23 cellular contexts compared by ENCODE assay signal in the genomic region with DNA sequence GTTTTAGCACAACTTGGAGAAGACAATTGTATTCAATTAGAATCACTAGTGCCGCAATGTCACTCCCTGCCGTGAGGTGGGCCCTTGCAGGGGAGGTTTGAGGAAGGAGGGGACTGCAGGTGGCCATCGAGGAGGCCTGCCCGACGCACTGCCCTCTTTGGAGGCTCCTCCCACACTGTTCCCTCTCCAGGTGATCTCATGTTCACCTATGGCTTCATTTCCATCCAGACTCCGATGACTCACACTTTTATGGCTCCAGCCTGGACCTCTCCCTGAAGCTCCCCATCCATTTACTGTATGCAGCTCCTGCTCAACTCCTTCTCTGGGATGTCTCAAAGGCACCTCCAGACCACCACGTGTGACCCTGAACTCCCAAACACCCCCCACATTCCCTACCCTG.
DNase-seq lines count a peak whose midpoint lies in the region; ATAC-seq and TF ChIP-seq lines count a peak whose summit lies in the region.
"Had no signal": no experiment of that assay in that cellular context is flagged by ENCODE, and none has a peak within 500 bp of the region (broad histone marks: within the 10 kb centered on the region; RNA-seq: fewer than 3 reads in every experiment).

No MANE protein-coding gene starts in this region.

- H3K27me3 Mint-ChIP-seq in Caco-2 (ENCODE audit: insufficient read depth, unreplicated experiment) (no peaks in the 10 kb centered on the region), endodermal cell (ENCODE audit: insufficient read depth) (peaks cover 8% of the 10 kb centered on the region), nephron progenitor cell (ENCODE audit: low read depth, poor library complexity) (peaks cover 48% of the 10 kb centered on the region)

- no TSS peak for BruUV-seq in Caco-2 (replicated peaks; lab: Mats Ljungman, UMichigan)

- no peak overlapping the region for H3K9ac ChIP-seq in endodermal cell (ENCODE audit: extremely low read depth, low read length, poor library complexity, severe bottlenecking)
- H3K9ac ChIP-seq: BLaER1 treated with 17β-estradiol and CSF1 and Interleukin-3, amounts not matched to agents 10 nM and 100 nM had no signal

- H3K4me3 Mint-ChIP-seq in Caco-2 (ENCODE audit: unreplicated experiment) (no peak overlapping the region), endodermal cell (no peak overlapping the region), nephron progenitor cell (no peak overlapping the region)
- H3K4me3 Mint-ChIP-seq: activated naive CD8-positive, alpha-beta T cell treated with anti-CD3 and anti-CD28 coated beads, Interleukin-2, amount 50 U/mL, for 24 hours; naive B cell; stimulated activated naive CD8-positive, alpha-beta T cell treated with anti-CD3 and anti-CD28 coated beads, Interleukin-15, Interleukin-2, amounts not matched to agents 100 ng/mL and 50 ng/mL, for 24 hours; T-helper 2 cell treated with Interferon-gamma antibody and Interleukin-4, amounts not matched to agents 5 μg/mL and 100 μg/mL, for 36 hours had no signal

- H3K27ac Mint-ChIP-seq in Caco-2 (ENCODE audit: unreplicated experiment) (peak overlapping the region; percentile 73), endodermal cell (no peak overlapping the region), nephron progenitor cell (peak overlapping the region; percentile 34)
- H3K27ac Mint-ChIP-seq: activated naive CD8-positive, alpha-beta T cell treated with anti-CD3 and anti-CD28 coated beads, Interleukin-2, amount 50 U/mL, for 24 hours; naive B cell; stimulated activated naive CD8-positive, alpha-beta T cell treated with anti-CD3 and anti-CD28 coated beads, Interleukin-15, Interleukin-2, amounts not matched to agents 100 ng/mL and 50 ng/mL, for 24 hours; T-helper 2 cell treated with Interferon-gamma antibody and Interleukin-4, amounts not matched to agents 5 μg/mL and 100 μg/mL, for 36 hours had no signal

- POLR2A ChIA-PET in Caco-2 (lab: Charles Lee) = no interaction called here

- WGBS in endodermal cell (ENCODE audit: insufficient coverage in 1 of 2, insufficient read length in 1 of 2), 2 experiments = 83% methylated on average over 5 to 7 of the region's 7 CpGs

- CTCF ChIA-PET in Caco-2 (lab: Charles Lee) = no interaction called here

- H3K4me1 ChIP-seq in Caco-2 = peaks cover 34% of the 10 kb centered on the region
- H3K4me1 ChIP-seq in endodermal cell (ENCODE audit: control insufficient read depth, insufficient read depth, low read length) = peaks cover 3% of the 10 kb centered on the region
- H3K4me1 ChIP-seq: BLaER1 treated with 17β-estradiol and CSF1 and Interleukin-3, amounts not matched to agents 10 nM and 100 nM; esophagus muscularis mucosa; tibial nerve had no signal

- TF ChIP-seq CTCF in Caco-2 (IDR thresholded peaks at IDR 0.05; ENCODE audit: insufficient read depth in 1 of 2, low read depth in 1 of 2, low read length in 1 of 2, severe bottlenecking in 1 of 2, unreplicated experiment in 1 of 2) = no peak
- TF ChIP-seq CTCF in endodermal cell (conservative IDR thresholded peaks at IDR 0.05) = no peak
- TF ChIP-seq CTCF in nephron progenitor cell (IDR thresholded peaks at IDR 0.05) = no peak

- no peak overlapping the region for H3K27ac ChIP-seq in endodermal cell (ENCODE audit: low read depth, low read length)
- H3K27ac ChIP-seq: BLaER1 treated with 17β-estradiol and CSF1 and Interleukin-3, amounts not matched to agents 10 nM and 100 nM; esophagus muscularis mucosa; SK-N-MC; tibial nerve had no signal

- no peaks in the 10 kb centered on the region for H3K27me3 ChIP-seq in Caco-2 (replicated peaks; ENCODE audit: control insufficient read depth, insufficient read depth, low read length)
- H3K27me3 ChIP-seq in endodermal cell (ENCODE audit: control insufficient read depth, insufficient read depth, low read length, poor library complexity, severe bottlenecking) = no peaks in the 10 kb centered on the region
- H3K27me3 ChIP-seq: BLaER1 treated with 17β-estradiol and CSF1 and Interleukin-3, amounts not matched to agents 10 nM and 100 nM; tibial nerve had no signal

- intact Hi-C loops in Caco-2 (cut with micrococcal nuclease; ENCODE audit: unreplicated experiment) = no loop called here

- no peak overlapping the region for H3K4me3 ChIP-seq in Caco-2 (ENCODE audit: low read depth, low read length)
- no peak overlapping the region for H3K4me3 ChIP-seq in endodermal cell (ENCODE audit: low read length)
- H3K4me3 ChIP-seq: BLaER1 treated with 17β-estradiol and CSF1 and Interleukin-3, amounts not matched to agents 10 nM and 100 nM; esophagus muscularis mucosa; SK-N-MC; tibial nerve had no signal

- peaks cover 30% of the 10 kb centered on the region for H3K9me3 Mint-ChIP-seq in Caco-2 (ENCODE audit: unreplicated experiment)
- peaks cover 28% of the 10 kb centered on the region for H3K9me3 Mint-ChIP-seq in endodermal cell
- H3K9me3 Mint-ChIP-seq in nephron progenitor cell = peaks cover 9% of the 10 kb centered on the region
- H3K9me3 Mint-ChIP-seq: T-helper 2 cell treated with Interferon-gamma antibody and Interleukin-4, amounts not matched to agents 5 μg/mL and 100 μg/mL, for 36 hours had no signal

- DNase-seq in Caco-2 = peak; percentile 24 to 67
- peak; percentile 84 for DNase-seq in LoVo (ENCODE audit: low spot score)
- peak; percentile 61 for DNase-seq in endodermal cell
- DNase-seq in nephron progenitor cell = no peak
- no peak for DNase-seq in OCI-M2 (lab: John Stamatoyannopoulos, UW; ENCODE audit: unreplicated experiment)
- no peak for DNase-seq in SHP77 (lab: John Stamatoyannopoulos, UW)
- DNase-seq: activated CD8-positive, alpha-beta memory T cell treated with anti-CD3 and anti-CD28 coated beads, Interleukin-2, amount 50 U/mL, for 4 hours; activated naive CD8-positive, alpha-beta T cell treated with anti-CD3 and anti-CD28 coated beads, Interleukin-2, amount 50 U/mL, for 24 hours; Calu3; effector CD8-positive, alpha-beta T cell; hypothalamus; KBM-7; naive B cell; NCI-H2227 treated with DMSO at 0.1 percent for 48 hours; stimulated activated CD4-positive, alpha-beta T cell treated with anti-CD3 and anti-CD28 coated beads, Interleukin-12 subunit alpha, Interleukin-12 subunit beta, amount 100 ng/mL, for 4 hours had no signal

- H3K4me1 Mint-ChIP-seq in Caco-2 (ENCODE audit: low read depth, unreplicated experiment) = peaks cover 32% of the 10 kb centered on the region
- peaks cover 37% of the 10 kb centered on the region for H3K4me1 Mint-ChIP-seq in endodermal cell
- H3K4me1 Mint-ChIP-seq in nephron progenitor cell = peaks cover 33% of the 10 kb centered on the region
- H3K4me1 Mint-ChIP-seq: activated naive CD8-positive, alpha-beta T cell treated with anti-CD3 and anti-CD28 coated beads, Interleukin-2, amount 50 U/mL, for 24 hours; naive B cell had no signal

- H3K36me3 ChIP-seq in Caco-2 (ENCODE audit: control insufficient read depth, insufficient read depth, low read length) (no peaks in the 10 kb centered on the region), endodermal cell (ENCODE audit: control insufficient read depth, insufficient read depth, low read length) (no peaks in the 10 kb centered on the region)
- H3K36me3 ChIP-seq: esophagus muscularis mucosa, tibial nerve had no signal

- H3K36me3 Mint-ChIP-seq in Caco-2 (ENCODE audit: insufficient read depth, unreplicated experiment) (peaks cover 12% of the 10 kb centered on the region), endodermal cell (ENCODE audit: low read depth) (peaks cover 9% of the 10 kb centered on the region), nephron progenitor cell (ENCODE audit: low read depth) (no peaks in the 10 kb centered on the region)

- H3K9me3 ChIP-seq in Caco-2 (peaks cover 8% of the 10 kb centered on the region), endodermal cell (ENCODE audit: control insufficient read depth, low read length) (peaks cover 22% of the 10 kb centered on the region)

- no peak for ATAC-seq in GM21367 (IDR thresholded peaks at IDR 0.05; ENCODE audit: unreplicated experiment)
- ATAC-seq: activated naive CD8-positive, alpha-beta T cell treated with anti-CD3 and anti-CD28 coated beads, Interleukin-2, amount 50 U/mL, for 24 hours; Panc1 had no signal

Comparison
In these comparisons a context has a peak if more than half of its experiments do, and no peak if none do; other contexts are left out.
1. DNase-seq: peak in Caco-2 (2 of 2), LoVo (single experiment) and endodermal cell (single experiment); none in nephron progenitor cell (single experiment), OCI-M2 (single experiment) and SHP77 (0 of 2).